ENCODE assay signal across 24 cellular contexts in genomic region chr19:48458016-48458415, GRCh38. TPM values are rescaled to one million over a fixed set of nuclear protein-coding genes. Genes with fewer than 3 reads are reported as not detected.
DNase-seq lines count a peak whose midpoint lies in the region; ATAC-seq and TF ChIP-seq lines count a peak whose summit lies in the region.
"Had no signal": no experiment of that assay in that cellular context is flagged by ENCODE, and none has a peak within 500 bp of the region (broad histone marks: within the 10 kb centered on the region; RNA-seq: fewer than 3 reads in every experiment).

No MANE protein-coding gene starts in this region.

- H4K5ac ChIP-seq in IMR-90 (ENCODE audit: low read depth, low read length), result no peak overlapping the region

- H3K36me3 Mint-ChIP-seq in endothelial cell (ENCODE audit: low read depth, unreplicated experiment), result peaks cover 7% of the 10 kb centered on the region

- no peak overlapping the region for H3K56ac ChIP-seq in IMR-90 (ENCODE audit: extremely low read depth, insufficient read depth, low read length)

- H3K27ac Mint-ChIP-seq in endothelial cell (ENCODE audit: unreplicated experiment), result no peak overlapping the region
- H3K27ac Mint-ChIP-seq: CD8-positive, alpha-beta T cell; GM23338 had no signal

- no peak overlapping the region for H2AK9ac ChIP-seq in IMR-90 (replicated peaks; ENCODE audit: low read depth, low read length, poor library complexity)

- no CpG with 5 or more reads among the region's 2 CpGs for WGBS in IMR-90 (ENCODE audit: extremely low coverage in 2 of 2, insufficient read length in 1 of 2), 2 experiments
- 91 to 92% methylated on average over 2 of the region's 2 CpGs for WGBS in aorta, 2 donors
- WGBS in esophagus squamous epithelium, 2 donors, result 83 to 90% methylated on average over 2 of the region's 2 CpGs

- no peak overlapping the region for H2BK120ac ChIP-seq in IMR-90 (ENCODE audit: low read depth, low read length)

- H2BK5ac ChIP-seq in IMR-90 (ENCODE audit: low read depth, low read length, poor library complexity, severe bottlenecking), result no peak overlapping the region

- H2BK15ac ChIP-seq in IMR-90 (ENCODE audit: low read depth, low read length), result no peak overlapping the region

- H3K36me3 ChIP-seq in IMR-90 (ENCODE audit: control insufficient read depth, insufficient read depth, low read length) (peaks cover 32% of the 10 kb centered on the region), aorta (ENCODE audit: control insufficient read depth in 1 of 2, insufficient read depth in 2 of 2, low read length in 1 of 2) (peaks cover 0 to 2% of the 10 kb centered on the region in 2 donors), esophagus squamous epithelium (peaks cover 14 to 77% (median 20%) of the 10 kb centered on the region in 3 donors)

- TF ChIP-seq RAD21 in IMR-90 (IDR thresholded peaks at IDR 0.05; ENCODE audit: low read length), result no peak

- intact Hi-C loops in IMR-90 (cut with micrococcal nuclease) (no loop called here), aorta (cut with DNase I) (no loop called here), esophagus squamous epithelium (cut with DNase I) (no loop called here)

- no peak overlapping the region for H3K14ac ChIP-seq in IMR-90 (replicated peaks; ENCODE audit: low read depth, low read length)

- H3K4me2 ChIP-seq in IMR-90 (ENCODE audit: low read depth, low read length), result no peak overlapping the region
- H3K4me2 ChIP-seq: A549; BLaER1 treated with 17β-estradiol and CSF1 and Interleukin-3, amounts not matched to agents 10 nM and 100 nM; GM23338; KMS-11 had no signal

- TF ChIP-seq POLR2A in IMR-90 (IDR thresholded peaks at IDR 0.05; ENCODE audit: low read depth, low read length) (no peak), esophagus squamous epithelium (IDR thresholded peaks at IDR 0.05) (no peak)

- no peaks in the 10 kb centered on the region for H3K9me1 ChIP-seq in IMR-90 (ENCODE audit: insufficient read depth, low read length)

- POLR2A ChIA-PET in IMR-90 (lab: Charles Lee; ENCODE audit: unreplicated experiment), result no interaction called here

- no peak overlapping the region for H3K9ac ChIP-seq in IMR-90 (ENCODE audit: low read depth, low read length)
- H3K9ac ChIP-seq: BLaER1 treated with 17β-estradiol and CSF1 and Interleukin-3, amounts not matched to agents 10 nM and 100 nM; KMS-11 had no signal

- H3K9me3 ChIP-seq in IMR-90 (ENCODE audit: control insufficient read depth, insufficient read depth, low read length) (no peaks in the 10 kb centered on the region), aorta (ENCODE audit: control insufficient read depth, low read length) (no peaks in the 10 kb centered on the region), esophagus squamous epithelium (no peaks in the 10 kb centered on the region)
- H3K9me3 ChIP-seq: A549; BLaER1 treated with 17β-estradiol and CSF1 and Interleukin-3, amounts not matched to agents 10 nM and 100 nM; Peyer's patch had no signal

- H3K4ac ChIP-seq in IMR-90 (ENCODE audit: low read depth, low read length), result no peak overlapping the region

- H4K8ac ChIP-seq in IMR-90 (ENCODE audit: low read depth in 2 of 2, low read length in 2 of 2), result no peak overlapping the region

- H2BK20ac ChIP-seq in IMR-90 (ENCODE audit: low read depth, low read length), result no peak overlapping the region

- H4K20me1 ChIP-seq in IMR-90 (ENCODE audit: insufficient read depth, low read length), result peaks cover 8% of the 10 kb centered on the region

- peaks cover 7 to 20% of the 10 kb centered on the region in 2 experiments for H3K79me1 ChIP-seq in IMR-90 (ENCODE audit: low read depth in 1 of 2, low read length in 2 of 2)

- H3K4me3 ChIP-seq in AG10803 (ENCODE audit: low read length) (no peak overlapping the region), IMR-90 (ENCODE audit: insufficient read depth, low read depth, low read length) (no peak overlapping the region), cardiac fibroblast (replicated peaks in 1 of 2; ENCODE audit: low read depth in 2 of 2, low read length in 2 of 2) (no peak overlapping the region), fibroblast of villous mesenchyme (ENCODE audit: low read depth, low read length) (no peak overlapping the region), aorta (ENCODE audit: low read length in 2 of 2) (no peak overlapping the region), esophagus squamous epithelium (no peak overlapping the region)
- H3K4me3 ChIP-seq: A549; BLaER1 treated with 17β-estradiol and CSF1 and Interleukin-3, amounts not matched to agents 10 nM and 100 nM; GM23338; Peyer's patch had no signal

- CTCF ChIA-PET in IMR-90 (lab: Yijun Ruan, JAX), result interaction anchor here (0.5 kb wide), 1 partner anchor 184 kb away, joined by 4 read pairs; no protein-coding TSS in a partner anchor

- H3K4me3 Mint-ChIP-seq in endothelial cell (ENCODE audit: unreplicated experiment), result no peak overlapping the region
- H3K4me3 Mint-ChIP-seq: CD8-positive, alpha-beta T cell; GM23338 had no signal

- H3K27me3 Mint-ChIP-seq in endothelial cell (ENCODE audit: unreplicated experiment), result peaks cover 6% of the 10 kb centered on the region

- no peaks in the 10 kb centered on the region for H3K4me1 Mint-ChIP-seq in endothelial cell (ENCODE audit: unreplicated experiment)

- no peak overlapping the region for H2AFZ ChIP-seq in IMR-90 (replicated peaks; ENCODE audit: low read length, poor library complexity)
- H2AFZ ChIP-seq: GM23338 had no signal

- no peak overlapping the region for H3K18ac ChIP-seq in IMR-90 (ENCODE audit: low read depth, low read length)

- ATAC-seq in IMR-90 (ENCODE audit: low read depth) (peak; percentile 48), aorta (ENCODE audit: low FRiP score) (no peak)
- ATAC-seq: A549; CD8-positive, alpha-beta T cell; GM23338; HCT116 had no signal

- H4K91ac ChIP-seq in IMR-90 (ENCODE audit: insufficient read depth, low read depth, low read length), result no peak overlapping the region

- H3K27me3 ChIP-seq in IMR-90 (ENCODE audit: control insufficient read depth, insufficient read depth, low read length) (no peaks in the 10 kb centered on the region), aorta (ENCODE audit: control insufficient read depth in 1 of 2, insufficient read depth in 2 of 2, low read length in 1 of 2) (no peaks in the 10 kb centered on the region), esophagus squamous epithelium (no peaks in the 10 kb centered on the region)
- H3K27me3 ChIP-seq: BLaER1 treated with 17β-estradiol and CSF1 and Interleukin-3, amounts not matched to agents 10 nM and 100 nM; Peyer's patch had no signal

- TF ChIP-seq CTCF in AG10803 (conservative IDR thresholded peaks at IDR 0.05; ENCODE audit: low read length) (peak; percentile 15; the same call in 1 of the 2 replicates), IMR-90 (conservative IDR thresholded peaks at IDR 0.05; ENCODE audit: low read depth, low read length) (no peak), cardiac fibroblast (IDR thresholded peaks at IDR 0.05; ENCODE audit: low read depth, low read length) (no peak), fibroblast of villous mesenchyme (IDR thresholded peaks at IDR 0.05; ENCODE audit: insufficient read depth, low read depth, low read length) (no peak), endothelial cell (IDR thresholded peaks at IDR 0.05; ENCODE audit: unreplicated experiment) (no peak), esophagus squamous epithelium (IDR thresholded peaks at IDR 0.05) (no peak)

- dilution Hi-C loops in IMR-90 (cut with HindIII; ENCODE audit: low sequenced_read_pairs, unreplicated experiment), result no loop called here

- H3K23ac ChIP-seq in IMR-90 (ENCODE audit: low read depth, low read length), result no peak overlapping the region

- H3K9me3 Mint-ChIP-seq in endothelial cell (ENCODE audit: unreplicated experiment), result no peaks in the 10 kb centered on the region
- H3K9me3 Mint-ChIP-seq: CD8-positive, alpha-beta T cell had no signal

- no peak overlapping the region for H2AK5ac ChIP-seq in IMR-90 (ENCODE audit: low read depth, low read length)

- BruUV-seq in IMR-90 (replicated peaks; lab: Mats Ljungman, UMichigan), result no TSS peak

- DNase-seq in AG10803 (ENCODE audit: low read depth), result peak; percentile 58
- DNase-seq in IMR-90, result no peak
- DNase-seq in cardiac fibroblast (ENCODE audit: low read depth in 2 of 2), result peak; percentile 36 to 57
- peak; percentile 49 for DNase-seq in fibroblast of villous mesenchyme (ENCODE audit: low read depth)
- DNase-seq in endothelial cell (ENCODE audit: low spot score), result no peak
- DNase-seq in aorta, result no peak
- DNase-seq in NCI-H2107 treated with DMSO at 0.1 percent for 48 hours (lab: John Stamatoyannopoulos, UW; ENCODE audit: unreplicated experiment), result no peak
- no peak for DNase-seq in esophagus squamous epithelium (lab: John Stamatoyannopoulos, UW)
- DNase-seq: Calu3; CD8-positive, alpha-beta T cell; GF-D8; NCI-H1092 treated with DMSO at 0.1 percent for 48 hours; NCI-H146; NCI-H2081; NCI-H446 treated with DMSO at 0.1 percent for 48 hours; NCI-H748 treated with DMSO at 0.1 percent for 48 hours; NK-92 treated with Interleukin-12 subunit alpha and Interleukin-12 subunit beta, amount 100 ng/mL, for 24 hours; Peyer's patch had no signal

- H3K4me1 ChIP-seq in IMR-90 (ENCODE audit: control insufficient read depth, insufficient read depth, low read length) (no peaks in the 10 kb centered on the region), aorta (ENCODE audit: control insufficient read depth in 1 of 2, insufficient read depth in 2 of 2, low read length in 2 of 2) (no peaks in the 10 kb centered on the region), esophagus squamous epithelium (peaks cover 0 to 2% (median 0%) of the 10 kb centered on the region in 3 donors)
- H3K4me1 ChIP-seq: A549, Peyer's patch had no signal

- in situ Hi-C loops in IMR-90 (cut with MboI; ENCODE audit: low sequenced_read_pairs), result no loop called here

- H3K27ac ChIP-seq in IMR-90 (ENCODE audit: insufficient read depth, low read length) (no peak overlapping the region), aorta (ENCODE audit: low read depth in 1 of 2, low read length in 2 of 2) (no peak overlapping the region), esophagus squamous epithelium (no peak overlapping the region)
- H3K27ac ChIP-seq: A549; BLaER1 treated with 17β-estradiol and CSF1 and Interleukin-3, amounts not matched to agents 10 nM and 100 nM; KMS-11; Peyer's patch had no signal

RNA-seq across cellular contexts. Expression of gene KCNJ14, which starts 2.6 kb away (rescaled TPM):
- total RNA-seq in IMR-90 (2012; rRNA removed), result under 0.01 and 0.18 TPM in 2 replicates
- polyA plus RNA-seq in IMR-90 (2012; rRNA removed), result 0.34 and 0.39 TPM in 2 replicates
- 0.11 and 0.29 TPM in 2 replicates for polyA plus RNA-seq in IMR-90 (2012; cell fraction: cytosol; rRNA removed)
- polyA plus RNA-seq in IMR-90 (2012; cell fraction: nucleus; rRNA removed; ENCODE audit: low replicate concordance), result 2.0 and 4.1 TPM in 2 replicates
- 0.43 and 0.64 TPM in 2 replicates for total RNA-seq in fibroblast of villous mesenchyme
- 0.95 TPM for total RNA-seq in endothelial cell (ENCODE audit: unreplicated experiment)
- 1 to 10 TPM; 1.1 TPM for total RNA-seq in aorta
- under 1 TPM in 1 of 2 donors, not detected in 1; 0.36 TPM for polyA plus RNA-seq in aorta
- total RNA-seq in esophagus squamous epithelium, result 1 to 10 TPM in 1 of 4 donors, under 1 TPM in 3; 0.57 to 1.3 (median 0.92) TPM

RNA-seq across cellular contexts. Expression of gene CYTH2, which starts 11.2 kb away (rescaled TPM):
- total RNA-seq in IMR-90 (2012; rRNA removed), result 35.8 and 38.3 TPM in 2 replicates
- polyA plus RNA-seq in IMR-90 (2012; rRNA removed), result 56.1 and 62.0 TPM in 2 replicates
- polyA plus RNA-seq in IMR-90 (2012; cell fraction: cytosol; rRNA removed), result 49.6 and 59.9 TPM in 2 replicates
- polyA plus RNA-seq in IMR-90 (2012; cell fraction: nucleus; rRNA removed; ENCODE audit: low replicate concordance), result 149 and 158 TPM in 2 replicates
- 31.1 and 42.5 TPM in 2 replicates for total RNA-seq in fibroblast of villous mesenchyme
- total RNA-seq in endothelial cell (ENCODE audit: unreplicated experiment), result 165 TPM
- 10 to 100 TPM; 56.8 to 61.2 TPM for total RNA-seq in aorta
- polyA plus RNA-seq in aorta, result 10 to 100 TPM; 32.7 to 76.6 TPM
- 100 to 1,000 TPM in 1 of 4 donors, 10 to 100 TPM in 3; 40.8 to 101 (median 47.8) TPM for total RNA-seq in esophagus squamous epithelium

RNA-seq across cellular contexts. Expression of gene GRWD1, which starts 12.2 kb away (rescaled TPM):
- total RNA-seq in IMR-90 (2012; rRNA removed), result 22.0 and 32.5 TPM in 2 replicates
- 22.5 and 25.2 TPM in 2 replicates for polyA plus RNA-seq in IMR-90 (2012; rRNA removed)
- polyA plus RNA-seq in IMR-90 (2012; cell fraction: cytosol; rRNA removed), result 20.0 and 42.6 TPM in 2 replicates
- 13.1 and 26.6 TPM in 2 replicates for polyA plus RNA-seq in IMR-90 (2012; cell fraction: nucleus; rRNA removed; ENCODE audit: low replicate concordance)
- 25.1 and 38.4 TPM in 2 replicates for total RNA-seq in fibroblast of villous mesenchyme
- total RNA-seq in endothelial cell (ENCODE audit: unreplicated experiment), result 38.4 TPM
- 10 to 100 TPM; 21.4 to 25.8 TPM for total RNA-seq in aorta
- polyA plus RNA-seq in aorta, result 1 to 10 TPM; 7.0 to 9.0 TPM
- total RNA-seq in esophagus squamous epithelium, result 10 to 100 TPM; 33.0 to 43.9 (median 34.6) TPM

RNA-seq across cellular contexts. Expression of gene LMTK3, which starts 53.6 kb away (rescaled TPM):
- total RNA-seq in IMR-90 (2012; rRNA removed) (0.18 TPM in 1 of 2 replicates, not detected in the other), fibroblast of villous mesenchyme (0.32 and 0.43 TPM in 2 replicates), endothelial cell (ENCODE audit: unreplicated experiment) (3.0 TPM), aorta (1 to 10 TPM in 1 of 2 donors, under 1 TPM in 1; 0.71 to 4.2 TPM), esophagus squamous epithelium (1 to 10 TPM; 2.1 to 7.8 (median 2.8) TPM)
- polyA plus RNA-seq in IMR-90 (2012; rRNA removed) (0.60 and 0.87 TPM in 2 replicates), aorta (1 to 10 TPM in 1 of 2 donors, under 1 TPM in 1; 0.51 to 1.3 TPM)
- 0.70 and 0.79 TPM in 2 replicates for polyA plus RNA-seq in IMR-90 (2012; cell fraction: cytosol; rRNA removed)
- polyA plus RNA-seq in IMR-90 (2012; cell fraction: nucleus; rRNA removed; ENCODE audit: low replicate concordance), result 2.9 and 5.0 TPM in 2 replicates
- total RNA-seq: SK-MEL-5 had no signal

Comparison
In these comparisons a context has a peak if more than half of its experiments do, and no peak if none do; other contexts are left out.
1. DNase-seq: peak in AG10803 (single experiment), cardiac fibroblast (2 of 2) and fibroblast of villous mesenchyme (single experiment); none in IMR-90 (single experiment), endothelial cell (single experiment), aorta (0 of 2), NCI-H2107 treated with DMSO at 0.1 percent for 48 hours (single experiment) and esophagus squamous epithelium (single experiment).